In the genomic region with DNA sequence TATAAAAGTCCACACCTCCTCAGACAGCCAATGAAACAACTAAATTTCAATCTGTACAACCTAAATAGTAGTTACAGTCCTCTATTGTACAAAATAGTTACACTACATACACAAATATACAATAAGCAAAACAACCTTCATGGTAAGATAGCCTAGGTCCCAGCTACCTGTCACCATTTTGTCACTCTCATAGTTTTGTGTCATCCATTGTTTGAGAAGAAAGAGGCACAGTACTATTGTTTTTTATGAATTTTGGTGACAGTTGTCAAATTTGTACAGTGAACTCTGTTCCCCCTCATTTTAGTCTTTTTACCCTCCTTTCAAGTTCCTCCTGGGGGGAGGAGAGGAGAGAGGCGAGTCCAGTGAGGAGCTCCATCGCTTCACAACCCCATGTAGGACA, we compare ENCODE assay signal across 9 cellular contexts.
A peak's percentile ranks its signal among the peaks of the same experiment; 100 is the strongest.
DNase-seq lines count a peak whose midpoint lies in the region; ATAC-seq and TF ChIP-seq lines count a peak whose summit lies in the region.
"Had no signal": no experiment of that assay in that cellular context is flagged by ENCODE, and none has a peak within 500 bp of the region (broad histone marks: within the 10 kb centered on the region; RNA-seq: fewer than 3 reads in every experiment).

No MANE protein-coding gene starts in this region.

- no peak for TF ChIP-seq POLR2A in ovary (IDR thresholded peaks at IDR 0.05)

- H2AFZ ChIP-seq in SU-DHL-6 (ENCODE audit: low read depth, low read length, severe bottlenecking): no peak overlapping the region

- H3K36me3 ChIP-seq in SU-DHL-6 (ENCODE audit: low read length) (no peaks in the 10 kb centered on the region), ovary (no peaks in the 10 kb centered on the region)

- H3F3A ChIP-seq in SU-DHL-6 (ENCODE audit: insufficient read depth): peaks cover 21% of the 10 kb centered on the region

- TF ChIP-seq CTCF in C4-2B (conservative IDR thresholded peaks at IDR 0.05) (no peak), SU-DHL-6 (IDR thresholded peaks at IDR 0.05; ENCODE audit: insufficient read depth, low read length, poor library complexity, severe bottlenecking) (no peak), fibroblast of villous mesenchyme (IDR thresholded peaks at IDR 0.05; ENCODE audit: insufficient read depth, low read depth, low read length) (no peak), ovary (IDR thresholded peaks at IDR 0.05) (no peak)

- H3K27ac ChIP-seq in C4-2B (peak overlapping the region; percentile 95), SU-DHL-6 (ENCODE audit: low read depth, low read length) (peak overlapping the region; percentile 15; the same call in 1 of the 2 replicates), ovary (peak overlapping the region; percentile 80 to 88)

- H3K4me1 ChIP-seq in ovary (ENCODE audit: insufficient read depth): peaks cover 7% of the 10 kb centered on the region

- H3K4me3 ChIP-seq in SU-DHL-6 (ENCODE audit: insufficient read depth, low read length, poor library complexity, severe bottlenecking) (no peak overlapping the region), fibroblast of villous mesenchyme (ENCODE audit: low read depth, low read length) (peak overlapping the region; percentile 78), ovary (peak overlapping the region; percentile 66)

- H3K9me3 ChIP-seq in SU-DHL-6 (ENCODE audit: insufficient read depth, low read length) (no peaks in the 10 kb centered on the region), ovary (no peaks in the 10 kb centered on the region)

- ATAC-seq in HG02571 (IDR thresholded peaks at IDR 0.05; ENCODE audit: unreplicated experiment): no peak

- no peaks in the 10 kb centered on the region for H4K20me1 ChIP-seq in SU-DHL-6 (ENCODE audit: low read depth, low read length)

- H3K79me2 ChIP-seq in SU-DHL-6 (ENCODE audit: insufficient read depth, low read length): no peaks in the 10 kb centered on the region

- no peaks in the 10 kb centered on the region for H3K9me2 ChIP-seq in SU-DHL-6 (replicated peaks; ENCODE audit: insufficient read depth, low read length)

- H3K27me3 ChIP-seq in SU-DHL-6 (ENCODE audit: low read length) (no peaks in the 10 kb centered on the region), ovary (no peaks in the 10 kb centered on the region)

- 87 to 92% (median 91%) methylated on average over 2 of the region's 2 CpGs for WGBS in ovary, 3 donors

- TF ChIP-seq EP300 in ovary (IDR thresholded peaks at IDR 0.05): no peak

- no peak overlapping the region for H3K9ac ChIP-seq in SU-DHL-6 (ENCODE audit: low read length)

- intact Hi-C loops in ovary (cut with DNase I): loop anchor here in 1 of 4 donors (10.0 kb wide), 2 partner anchors 209 to 289 kb away; no protein-coding TSS in a partner anchor

- no peak for DNase-seq in fibroblast of villous mesenchyme (ENCODE audit: low read depth)
- no peak for DNase-seq in ovary
- DNase-seq in nucleus accumbens (lab: John Stamatoyannopoulos, UW): no peak
- DNase-seq in EL: no peak
- no peak for DNase-seq in NOMO-1 (lab: John Stamatoyannopoulos, UW; ENCODE audit: unreplicated experiment in 2 of 2)
- DNase-seq: DMS153 had no signal

- no peak overlapping the region for H3K4me2 ChIP-seq in SU-DHL-6 (ENCODE audit: low read depth, low read length, poor library complexity, severe bottlenecking)

Comparison
In these comparisons a context has a peak if more than half of its experiments do, and no peak if none do; other contexts are left out.
1. H3K27ac ChIP-seq: peak in every context shown above with its lines; median percentile 95 in C4-2B; 84 in ovary; 15 in SU-DHL-6.